In genomic region chr16:54040480-54040879, GRCh38 we compare ENCODE assay signal across 1 cellular context.
TF ChIP-seq lines count a peak whose summit lies in the region.

No MANE protein-coding gene starts in this region.

TF ChIP-seq in HepG2, 621 proteins besides CTCF, POLR2A, EP300 and RAD21 (continued from another document and continues in another):
- TF ChIP-seq, protein P1, sequence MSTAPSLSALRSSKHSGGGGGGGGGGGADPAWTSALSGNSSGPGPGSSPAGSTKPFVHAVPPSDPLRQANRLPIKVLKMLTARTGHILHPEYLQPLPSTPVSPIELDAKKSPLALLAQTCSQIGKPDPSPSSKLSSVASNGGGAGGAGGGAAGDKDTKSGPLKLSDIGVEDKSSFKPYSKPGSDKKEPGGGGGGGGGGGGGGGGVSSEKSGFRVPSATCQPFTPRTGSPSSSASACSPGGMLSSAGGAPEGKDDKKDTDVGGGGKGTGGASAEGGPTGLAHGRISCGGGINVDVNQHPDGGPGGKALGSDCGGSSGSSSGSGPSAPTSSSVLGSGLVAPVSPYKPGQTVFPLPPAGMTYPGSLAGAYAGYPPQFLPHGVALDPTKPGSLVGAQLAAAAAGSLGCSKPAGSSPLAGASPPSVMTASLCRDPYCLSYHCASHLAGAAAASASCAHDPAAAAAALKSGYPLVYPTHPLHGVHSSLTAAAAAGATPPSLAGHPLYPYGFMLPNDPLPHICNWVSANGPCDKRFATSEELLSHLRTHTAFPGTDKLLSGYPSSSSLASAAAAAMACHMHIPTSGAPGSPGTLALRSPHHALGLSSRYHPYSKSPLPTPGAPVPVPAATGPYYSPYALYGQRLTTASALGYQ (CRISPR knock-in tag; IDR thresholded peaks at IDR 0.05), result no peak
- TF ChIP-seq FOXO1 (CRISPR knock-in tag; IDR thresholded peaks at IDR 0.05) (peak; percentile 40; the same call in 1 of the 2 replicates), TEAD3 (CRISPR knock-in tag; optimal IDR thresholded peaks at IDR 0.05; ENCODE audit: borderline replicate concordance) (peak; percentile 95), ZNF101 (CRISPR knock-in tag; IDR thresholded peaks at IDR 0.05; ENCODE audit: borderline replicate concordance, low read depth) (no peak), AHR (CRISPR knock-in tag; IDR thresholded peaks at IDR 0.05) (no peak), ZNF740 (CRISPR knock-in tag; IDR thresholded peaks at IDR 0.05) (no peak), PAX8 (CRISPR knock-in tag; IDR thresholded peaks at IDR 0.05; ENCODE audit: borderline replicate concordance) (no peak), SIN3A (IDR thresholded peaks at IDR 0.05; ENCODE audit: borderline replicate concordance, low read depth, low read length) (no peak), DR1 (CRISPR knock-in tag; IDR thresholded peaks at IDR 0.05) (no peak), KMT2A (CRISPR knock-in tag; IDR thresholded peaks at IDR 0.05) (no peak), SP140L (CRISPR knock-in tag; IDR thresholded peaks at IDR 0.05; ENCODE audit: borderline replicate concordance) (no peak), ZFP82 (CRISPR knock-in tag; IDR thresholded peaks at IDR 0.05; ENCODE audit: borderline replicate concordance) (no peak), ARID3A (IDR thresholded peaks at IDR 0.05; ENCODE audit: low read depth, low read length) (no peak), POLR2AphosphoS5 (IDR thresholded peaks at IDR 0.05; ENCODE audit: low read depth, low read length) (no peak), ATAD3A (CRISPR knock-in tag; IDR thresholded peaks at IDR 0.05) (no peak), KDM3A (CRISPR knock-in tag; IDR thresholded peaks at IDR 0.05; ENCODE audit: low read depth) (peak; percentile 71; the same call in 1 of the 2 replicates), JARID2 (CRISPR knock-in tag; IDR thresholded peaks at IDR 0.05; ENCODE audit: insufficient replicate concordance) (no peak), CENPBD1 (CRISPR knock-in tag; IDR thresholded peaks at IDR 0.05; ENCODE audit: borderline replicate concordance, low read depth) (no peak), ZNF33B (CRISPR knock-in tag; IDR thresholded peaks at IDR 0.05) (no peak), ZNF674 (CRISPR knock-in tag; IDR thresholded peaks at IDR 0.05; ENCODE audit: low read depth) (no peak), ZNF460 (CRISPR knock-in tag; IDR thresholded peaks at IDR 0.05; ENCODE audit: borderline replicate concordance) (no peak), ZNF562 (CRISPR knock-in tag; IDR thresholded peaks at IDR 0.05; ENCODE audit: borderline replicate concordance) (no peak), NFIC (IDR thresholded peaks at IDR 0.05; ENCODE audit: low read length) (0 out of 2 replicates have a peak, but pooled peaks have one; percentile 45), ZNF557 (CRISPR knock-in tag; IDR thresholded peaks at IDR 0.05) (no peak), ZNF263 (CRISPR knock-in tag; IDR thresholded peaks at IDR 0.05) (0 out of 2 replicates have a peak, but pooled peaks have one; percentile 18), ZNF883 (CRISPR knock-in tag; IDR thresholded peaks at IDR 0.05; ENCODE audit: not compliant biosample characterization) (no peak), ZBTB40 (IDR thresholded peaks at IDR 0.05) (no peak), ZBTB40 (CRISPR knock-in tag; IDR thresholded peaks at IDR 0.05) (no peak), NFYC (CRISPR knock-in tag; IDR thresholded peaks at IDR 0.05) (no peak), ZMYM3 (CRISPR knock-in tag; IDR thresholded peaks at IDR 0.05) (peak; percentile 87), ZBTB3 (CRISPR knock-in tag; IDR thresholded peaks at IDR 0.05; ENCODE audit: borderline replicate concordance, low read depth) (no peak), MAFF (IDR thresholded peaks at IDR 0.05; ENCODE audit: low read depth, low read length) (no peak), THAP11 (CRISPR knock-in tag; IDR thresholded peaks at IDR 0.05) (peak; percentile 58; the same call in 1 of the 2 replicates)
- TF ChIP-seq, protein P2, sequence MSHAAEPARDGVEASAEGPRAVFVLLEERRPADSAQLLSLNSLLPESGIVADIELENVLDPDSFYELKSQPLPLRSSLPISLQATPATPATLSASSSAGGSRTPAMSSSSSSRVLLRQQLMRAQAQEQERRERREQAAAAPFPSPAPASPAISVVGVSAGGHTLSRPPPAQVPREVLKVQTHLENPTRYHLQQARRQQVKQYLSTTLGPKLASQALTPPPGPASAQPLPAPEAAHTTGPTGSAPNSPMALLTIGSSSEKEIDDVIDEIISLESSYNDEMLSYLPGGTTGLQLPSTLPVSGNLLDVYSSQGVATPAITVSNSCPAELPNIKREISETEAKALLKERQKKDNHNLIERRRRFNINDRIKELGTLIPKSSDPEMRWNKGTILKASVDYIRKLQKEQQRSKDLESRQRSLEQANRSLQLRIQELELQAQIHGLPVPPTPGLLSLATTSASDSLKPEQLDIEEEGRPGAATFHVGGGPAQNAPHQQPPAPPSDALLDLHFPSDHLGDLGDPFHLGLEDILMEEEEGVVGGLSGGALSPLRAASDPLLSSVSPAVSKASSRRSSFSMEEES (CRISPR knock-in tag; IDR thresholded peaks at IDR 0.05), result peak; percentile 92
- TF ChIP-seq, protein P3, sequence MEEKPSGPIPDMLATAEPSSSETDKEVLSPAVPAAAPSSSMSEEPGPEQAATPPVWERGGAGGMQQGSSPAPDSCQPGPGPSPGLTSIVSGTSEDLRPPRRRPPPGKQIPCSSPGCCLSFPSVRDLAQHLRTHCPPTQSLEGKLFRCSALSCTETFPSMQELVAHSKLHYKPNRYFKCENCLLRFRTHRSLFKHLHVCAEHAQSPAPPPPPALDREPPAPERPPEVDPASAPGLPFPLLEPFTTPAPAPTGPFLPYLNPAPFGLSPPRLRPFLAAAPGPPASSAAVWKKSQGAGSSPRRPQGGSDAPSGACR (CRISPR knock-in tag; IDR thresholded peaks at IDR 0.05), result 0 out of 2 replicates have a peak, but pooled peaks have one; percentile 67
- TF ChIP-seq, protein P4, sequence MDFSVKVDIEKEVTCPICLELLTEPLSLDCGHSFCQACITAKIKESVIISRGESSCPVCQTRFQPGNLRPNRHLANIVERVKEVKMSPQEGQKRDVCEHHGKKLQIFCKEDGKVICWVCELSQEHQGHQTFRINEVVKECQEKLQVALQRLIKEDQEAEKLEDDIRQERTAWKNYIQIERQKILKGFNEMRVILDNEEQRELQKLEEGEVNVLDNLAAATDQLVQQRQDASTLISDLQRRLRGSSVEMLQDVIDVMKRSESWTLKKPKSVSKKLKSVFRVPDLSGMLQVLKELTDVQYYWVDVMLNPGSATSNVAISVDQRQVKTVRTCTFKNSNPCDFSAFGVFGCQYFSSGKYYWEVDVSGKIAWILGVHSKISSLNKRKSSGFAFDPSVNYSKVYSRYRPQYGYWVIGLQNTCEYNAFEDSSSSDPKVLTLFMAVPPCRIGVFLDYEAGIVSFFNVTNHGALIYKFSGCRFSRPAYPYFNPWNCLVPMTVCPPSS (IDR thresholded peaks at IDR 0.05), result no peak
- TF ChIP-seq, protein P5, sequence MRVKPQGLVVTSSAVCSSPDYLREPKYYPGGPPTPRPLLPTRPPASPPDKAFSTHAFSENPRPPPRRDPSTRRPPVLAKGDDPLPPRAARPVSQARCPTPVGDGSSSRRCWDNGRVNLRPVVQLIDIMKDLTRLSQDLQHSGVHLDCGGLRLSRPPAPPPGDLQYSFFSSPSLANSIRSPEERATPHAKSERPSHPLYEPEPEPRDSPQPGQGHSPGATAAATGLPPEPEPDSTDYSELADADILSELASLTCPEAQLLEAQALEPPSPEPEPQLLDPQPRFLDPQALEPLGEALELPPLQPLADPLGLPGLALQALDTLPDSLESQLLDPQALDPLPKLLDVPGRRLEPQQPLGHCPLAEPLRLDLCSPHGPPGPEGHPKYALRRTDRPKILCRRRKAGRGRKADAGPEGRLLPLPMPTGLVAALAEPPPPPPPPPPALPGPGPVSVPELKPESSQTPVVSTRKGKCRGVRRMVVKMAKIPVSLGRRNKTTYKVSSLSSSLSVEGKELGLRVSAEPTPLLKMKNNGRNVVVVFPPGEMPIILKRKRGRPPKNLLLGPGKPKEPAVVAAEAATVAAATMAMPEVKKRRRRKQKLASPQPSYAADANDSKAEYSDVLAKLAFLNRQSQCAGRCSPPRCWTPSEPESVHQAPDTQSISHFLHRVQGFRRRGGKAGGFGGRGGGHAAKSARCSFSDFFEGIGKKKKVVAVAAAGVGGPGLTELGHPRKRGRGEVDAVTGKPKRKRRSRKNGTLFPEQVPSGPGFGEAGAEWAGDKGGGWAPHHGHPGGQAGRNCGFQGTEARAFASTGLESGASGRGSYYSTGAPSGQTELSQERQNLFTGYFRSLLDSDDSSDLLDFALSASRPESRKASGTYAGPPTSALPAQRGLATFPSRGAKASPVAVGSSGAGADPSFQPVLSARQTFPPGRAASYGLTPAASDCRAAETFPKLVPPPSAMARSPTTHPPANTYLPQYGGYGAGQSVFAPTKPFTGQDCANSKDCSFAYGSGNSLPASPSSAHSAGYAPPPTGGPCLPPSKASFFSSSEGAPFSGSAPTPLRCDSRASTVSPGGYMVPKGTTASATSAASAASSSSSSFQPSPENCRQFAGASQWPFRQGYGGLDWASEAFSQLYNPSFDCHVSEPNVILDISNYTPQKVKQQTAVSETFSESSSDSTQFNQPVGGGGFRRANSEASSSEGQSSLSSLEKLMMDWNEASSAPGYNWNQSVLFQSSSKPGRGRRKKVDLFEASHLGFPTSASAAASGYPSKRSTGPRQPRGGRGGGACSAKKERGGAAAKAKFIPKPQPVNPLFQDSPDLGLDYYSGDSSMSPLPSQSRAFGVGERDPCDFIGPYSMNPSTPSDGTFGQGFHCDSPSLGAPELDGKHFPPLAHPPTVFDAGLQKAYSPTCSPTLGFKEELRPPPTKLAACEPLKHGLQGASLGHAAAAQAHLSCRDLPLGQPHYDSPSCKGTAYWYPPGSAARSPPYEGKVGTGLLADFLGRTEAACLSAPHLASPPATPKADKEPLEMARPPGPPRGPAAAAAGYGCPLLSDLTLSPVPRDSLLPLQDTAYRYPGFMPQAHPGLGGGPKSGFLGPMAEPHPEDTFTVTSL (CRISPR knock-in tag; IDR thresholded peaks at IDR 0.05; ENCODE audit: borderline replicate concordance), result no peak; the same call in 1 of the 2 replicates
